In genomic region chr2:191521608-191522208, GRCh38 we compare ENCODE assay signal across 9 cellular contexts.
A peak's percentile ranks its signal among the peaks of the same experiment; 100 is the strongest.
DNase-seq lines count a peak whose midpoint lies in the region; ATAC-seq lines count a peak whose summit lies in the region.
"Had no signal": no experiment of that assay in that cellular context is flagged by ENCODE, and none has a peak within 500 bp of the region (broad histone marks: within the 10 kb centered on the region; RNA-seq: fewer than 3 reads in every experiment).

No MANE protein-coding gene starts in this region.

- H3K36me3 ChIP-seq in naive thymus-derived CD4-positive, alpha-beta T cell (ENCODE audit: control insufficient read depth in 2 of 3, insufficient read depth in 3 of 3, low read length in 3 of 3), result no peaks in the 10 kb centered on the region

- CTCF ChIA-PET in naive thymus-derived CD4-positive, alpha-beta T cell (lab: Charles Lee), result interaction anchor here (0.5 to 4.8 kb wide), 11 partner anchors 11 to 641 kb away, joined by 3 to 48 read pairs (median 4); no protein-coding TSS in a partner anchor

- DNase-seq in NCI-H1105 treated with DMSO at 0.1 percent for 48 hours (lab: John Stamatoyannopoulos, UW) (peak; percentile 9), NCI-H1105 (lab: John Stamatoyannopoulos, UW) (no peak), NAMALWA (ENCODE audit: low spot score) (peak; percentile 58), cerebellar cortex (ENCODE audit: low spot score) (peak; percentile 9), SHP77 (lab: John Stamatoyannopoulos, UW) (no peak), DMS79 (lab: John Stamatoyannopoulos, UW) (no peak)
- DNase-seq in naive thymus-derived CD4-positive, alpha-beta T cell, result peak in 5 of 9 donors; percentile 16 to 51 (median 33)

- H3K27ac ChIP-seq in naive thymus-derived CD4-positive, alpha-beta T cell (ENCODE audit: low read depth, low read length), result no peak overlapping the region

- H3K4me3 Mint-ChIP-seq in naive thymus-derived CD4-positive, alpha-beta T cell, result no peak overlapping the region
- H3K4me3 Mint-ChIP-seq: CD8-positive, alpha-beta memory T cell had no signal

- H3K4me1 ChIP-seq in naive thymus-derived CD4-positive, alpha-beta T cell (ENCODE audit: control insufficient read depth in 2 of 2, insufficient read depth in 2 of 2, low read length in 2 of 2), result no peaks in the 10 kb centered on the region

- peaks cover 0 to 10% (median 2%) of the 10 kb centered on the region in 11 donors for H3K9me3 Mint-ChIP-seq in naive thymus-derived CD4-positive, alpha-beta T cell
- H3K9me3 Mint-ChIP-seq: CD8-positive, alpha-beta memory T cell had no signal

- H3K36me3 Mint-ChIP-seq in naive thymus-derived CD4-positive, alpha-beta T cell, result no peaks in the 10 kb centered on the region

- H3K4me1 Mint-ChIP-seq in naive thymus-derived CD4-positive, alpha-beta T cell, result no peaks in the 10 kb centered on the region
- H3K4me1 Mint-ChIP-seq: CD8-positive, alpha-beta memory T cell had no signal

- ATAC-seq in naive thymus-derived CD4-positive, alpha-beta T cell, result no peak
- no peak for ATAC-seq in GM21529 (IDR thresholded peaks at IDR 0.05; ENCODE audit: unreplicated experiment)

- no peak overlapping the region for H3K4me3 ChIP-seq in naive thymus-derived CD4-positive, alpha-beta T cell (ENCODE audit: low read length)

- POLR2A ChIA-PET in naive thymus-derived CD4-positive, alpha-beta T cell (lab: Charles Lee), result interaction anchor here (0.9 kb wide), 1 partner anchor 666 kb away, joined by 3 read pairs; no protein-coding TSS in a partner anchor

- no peak overlapping the region for H3K27ac Mint-ChIP-seq in naive thymus-derived CD4-positive, alpha-beta T cell
- H3K27ac Mint-ChIP-seq: CD8-positive, alpha-beta memory T cell had no signal

- intact Hi-C loops in naive thymus-derived CD4-positive, alpha-beta T cell (cut with micrococcal nuclease), result loop anchor here (1.0 to 10.0 kb wide), 6 partner anchors 219 to 740 kb away; partner anchors contain the start of gene MYO1B (in 1 of the 2)

- peaks cover 0 to 28% (median 7%) of the 10 kb centered on the region in 5 donors for H3K27me3 Mint-ChIP-seq in naive thymus-derived CD4-positive, alpha-beta T cell

- H3K27me3 ChIP-seq in naive thymus-derived CD4-positive, alpha-beta T cell (ENCODE audit: control insufficient read depth in 2 of 2, insufficient read depth in 2 of 2, low read length in 2 of 2), result no peaks in the 10 kb centered on the region

- no peaks in the 10 kb centered on the region for H3K9me3 ChIP-seq in naive thymus-derived CD4-positive, alpha-beta T cell (ENCODE audit: control insufficient read depth in 2 of 3, low read length in 3 of 3)

Comparison
In these comparisons a context has a peak if more than half of its experiments do, and no peak if none do; other contexts are left out.
1. DNase-seq: peak in NCI-H1105 treated with DMSO at 0.1 percent for 48 hours (single experiment), NAMALWA (single experiment), cerebellar cortex (single experiment) and naive thymus-derived CD4-positive, alpha-beta T cell (5 of 9); none in NCI-H1105 (single experiment), SHP77 (0 of 2) and DMS79 (single experiment).